Comparison of ENCODE assay signal across 8 cellular contexts in genomic region chr1:157045251-157046218, GRCh38. TPM values are rescaled to one million over a fixed set of nuclear protein-coding genes. Genes with fewer than 3 reads are reported as not detected.
A peak's percentile ranks its signal among the peaks of the same experiment; 100 is the strongest.
DNase-seq lines count a peak whose midpoint lies in the region; ATAC-seq, FAIRE-seq and TF ChIP-seq lines count a peak whose summit lies in the region.

Gene ARHGEF11, minus strand, starts transcription at chr1:157045742. Its CDS starts 1,412 bp downstream, at chr1:157044330.

- DNase-seq in D721Med (ENCODE audit: insufficient read length, low spot score) (peak; percentile 79), RPMI8226 (peak; percentile 88), anterior cingulate cortex (lab: John Stamatoyannopoulos, UW) (peak in 57 of 58 donors; percentile 24 to 94 (median 83)), heart right ventricle (peak; percentile 93 to 94), osteoblast (ENCODE audit: insufficient read length, low spot score, missing footprints) (peak; percentile 99)

- 0% methylated on average over 112 to 118 of the region's 120 CpGs for WGBS in heart right ventricle, 2 donors

- H3K79me2 ChIP-seq in Loucy (ENCODE audit: insufficient read depth, low read length) = no peaks in the 10 kb centered on the region
- H3K79me2 ChIP-seq in osteoblast (ENCODE audit: insufficient read depth, low read length) = peaks cover 38% of the 10 kb centered on the region

- H4K20me1 ChIP-seq in Loucy (ENCODE audit: insufficient read depth, low read length, poor library complexity, severe bottlenecking) (no peaks in the 10 kb centered on the region), osteoblast (ENCODE audit: insufficient read depth, low read length) (peaks cover 33% of the 10 kb centered on the region)

- ATAC-seq in GM21360 (IDR thresholded peaks at IDR 0.05; ENCODE audit: unreplicated experiment) (peak; percentile 70), heart right ventricle (peak; percentile 95 to 99 (median 97)), HG02870 (IDR thresholded peaks at IDR 0.05; ENCODE audit: unreplicated experiment) (no peak)

- TF ChIP-seq CTCF in D721Med (IDR thresholded peaks at IDR 0.05; ENCODE audit: insufficient read depth, missing control alignments) (no peak), Loucy (conservative IDR thresholded peaks at IDR 0.05; ENCODE audit: low read length) (no peak), heart right ventricle (IDR thresholded peaks at IDR 0.05) (no peak), osteoblast (IDR thresholded peaks at IDR 0.05; ENCODE audit: extremely low read depth, low read depth, low read length) (no peak)

- H3K27ac ChIP-seq in heart right ventricle (peak within 1 kb of the TSS; percentile 85 to 96 (median 91)), osteoblast (ENCODE audit: low read depth, low read length) (peak within 1 kb of the TSS; percentile 75)

- no peak within 1 kb of the TSS for H3K9ac ChIP-seq in Loucy (ENCODE audit: low read depth, low read length, poor library complexity, severe bottlenecking)

- no peak for FAIRE-seq in D721Med (lab: Jason Lieb, UNC)

- H3K9me2 ChIP-seq in Loucy (replicated peaks; ENCODE audit: low read depth, low read length) = no peaks in the 10 kb centered on the region

- H2AFZ ChIP-seq in Loucy (ENCODE audit: low read length) (no peak within 1 kb of the TSS), osteoblast (ENCODE audit: low read length) (peak within 1 kb of the TSS; percentile 94)

- no peaks in the 10 kb centered on the region for H3K9me3 ChIP-seq in Loucy (ENCODE audit: insufficient read depth, low read depth, low read length)
- no peaks in the 10 kb centered on the region for H3K9me3 ChIP-seq in heart right ventricle
- no peaks in the 10 kb centered on the region for H3K9me3 ChIP-seq in osteoblast (ENCODE audit: low read depth, low read length)

- intact Hi-C loops in heart right ventricle (cut with DNase I) = no loop called here

- H3K36me3 ChIP-seq in Loucy (ENCODE audit: insufficient read depth, low read length) (no peaks in the 10 kb centered on the region), heart right ventricle (no peaks in the 10 kb centered on the region), osteoblast (ENCODE audit: insufficient read depth, low read length) (no peaks in the 10 kb centered on the region)

- no peaks in the 10 kb centered on the region for H3F3A ChIP-seq in Loucy (ENCODE audit: low read depth)

- H3K4me2 ChIP-seq in Loucy (ENCODE audit: low read depth, low read length, poor library complexity, severe bottlenecking) = peak within 1 kb of the TSS; percentile 18
- H3K4me2 ChIP-seq in osteoblast (ENCODE audit: insufficient read depth, low read length) = peak within 1 kb of the TSS; percentile 89

- no peaks in the 10 kb centered on the region for H3K4me1 ChIP-seq in Loucy (ENCODE audit: insufficient read depth, low read length, poor library complexity, severe bottlenecking)
- H3K4me1 ChIP-seq in heart right ventricle = peaks cover 9 to 50% (median 44%) of the 10 kb centered on the region in 9 donors
- H3K4me1 ChIP-seq in osteoblast (ENCODE audit: insufficient read depth, low read length) = peaks cover 23% of the 10 kb centered on the region

- H3K27me3 ChIP-seq in Loucy (ENCODE audit: insufficient read depth, low read length, poor library complexity, severe bottlenecking) (peaks cover 61% of the 10 kb centered on the region), heart right ventricle (peaks cover 0 to 12% (median 0%) of the 10 kb centered on the region in 7 donors), osteoblast (ENCODE audit: insufficient read depth, low read length) (peaks cover 7% of the 10 kb centered on the region)

- H3K4me3 ChIP-seq in Loucy (ENCODE audit: low read length, poor library complexity, severe bottlenecking) (no peak within 1 kb of the TSS), heart right ventricle (peak within 1 kb of the TSS; percentile 23 to 72 (median 65)), osteoblast (ENCODE audit: insufficient read depth, low read length) (peak within 1 kb of the TSS; percentile 87)

RNA-seq across cellular contexts. Expression of gene ARHGEF11, which starts in this region (rescaled TPM):
- total RNA-seq in heart right ventricle (10 to 100 TPM; 23.7 to 34.5 (median 28.4) TPM), osteoblast (45.4 and 50.3 TPM in 2 replicates)
- polyA plus RNA-seq in heart right ventricle = 10 to 100 TPM; 10.4 to 13.0 TPM
